Comparison of ENCODE assay signal across 2 cellular contexts in the genomic region with DNA sequence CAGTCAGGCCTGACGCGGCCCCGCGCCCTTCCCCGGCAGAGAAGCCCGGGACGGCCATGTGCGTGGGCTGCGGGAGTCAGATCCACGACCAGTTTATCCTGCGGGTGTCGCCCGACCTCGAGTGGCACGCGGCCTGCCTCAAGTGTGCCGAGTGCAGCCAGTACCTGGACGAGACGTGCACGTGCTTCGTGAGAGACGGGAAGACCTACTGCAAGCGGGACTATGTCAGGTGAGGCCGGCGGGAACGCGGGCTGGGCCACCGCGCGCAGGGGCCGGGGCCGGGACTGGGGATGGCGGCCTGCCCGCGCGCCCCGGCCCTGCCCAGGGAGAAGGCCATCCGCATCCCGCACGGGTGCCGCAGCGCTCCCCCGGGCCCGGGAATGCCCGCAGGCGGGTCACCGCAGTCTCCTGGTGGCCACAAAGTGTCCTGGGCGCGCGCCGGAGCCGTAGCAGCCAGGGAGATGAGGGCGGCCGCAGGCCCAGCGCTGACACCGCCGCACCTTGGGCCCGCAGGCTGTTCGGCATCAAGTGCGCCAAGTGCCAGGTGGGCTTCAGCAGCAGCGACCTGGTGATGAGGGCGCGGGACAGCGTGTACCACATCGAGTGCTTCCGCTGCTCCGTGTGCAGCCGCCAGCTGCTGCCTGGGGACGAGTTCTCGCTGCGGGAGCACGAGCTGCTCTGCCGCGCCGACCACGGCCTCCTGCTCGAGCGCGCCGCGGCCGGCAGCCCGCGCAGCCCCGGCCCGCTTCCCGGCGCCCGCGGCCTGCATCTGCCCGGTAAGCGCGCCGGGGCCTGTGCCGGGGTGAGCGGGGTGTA.
TF ChIP-seq lines count a peak whose summit lies in the region.

No MANE protein-coding gene starts in this region.

TF ChIP-seq in GM12891, 5 proteins besides CTCF, POLR2A, EP300 and RAD21:
- TF ChIP-seq POU2F2 (IDR thresholded peaks at IDR 0.05; ENCODE audit: low read depth, low read length) (no peak), POLR2AphosphoS5 (IDR thresholded peaks at IDR 0.05; ENCODE audit: low read depth, low read length) (no peak), TAF1 (IDR thresholded peaks at IDR 0.05; ENCODE audit: low read depth, low read length) (no peak), PAX5 (IDR thresholded peaks at IDR 0.05; ENCODE audit: insufficient read depth, low read length, severe bottlenecking) (no peak), SPI1 (IDR thresholded peaks at IDR 0.05; ENCODE audit: low read depth, low read length) (no peak)

TF ChIP-seq in H1, 55 proteins besides CTCF, POLR2A, EP300 and RAD21:
- peak; percentile 58 for TF ChIP-seq KDM4A (IDR thresholded peaks at IDR 0.05; ENCODE audit: low read depth, low read length, severe bottlenecking)
- TF ChIP-seq, protein P1, sequence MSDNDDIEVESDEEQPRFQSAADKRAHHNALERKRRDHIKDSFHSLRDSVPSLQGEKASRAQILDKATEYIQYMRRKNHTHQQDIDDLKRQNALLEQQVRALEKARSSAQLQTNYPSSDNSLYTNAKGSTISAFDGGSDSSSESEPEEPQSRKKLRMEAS (IDR thresholded peaks at IDR 0.05), result peak; percentile 98
- TF ChIP-seq EZH2 (IDR thresholded peaks at IDR 0.05; ENCODE audit: low read depth, low read length, severe bottlenecking), result peak; percentile 97
- TF ChIP-seq SUZ12 (IDR thresholded peaks at IDR 0.05; ENCODE audit: low read length), result peak; percentile 99
- TF ChIP-seq, protein P2, sequence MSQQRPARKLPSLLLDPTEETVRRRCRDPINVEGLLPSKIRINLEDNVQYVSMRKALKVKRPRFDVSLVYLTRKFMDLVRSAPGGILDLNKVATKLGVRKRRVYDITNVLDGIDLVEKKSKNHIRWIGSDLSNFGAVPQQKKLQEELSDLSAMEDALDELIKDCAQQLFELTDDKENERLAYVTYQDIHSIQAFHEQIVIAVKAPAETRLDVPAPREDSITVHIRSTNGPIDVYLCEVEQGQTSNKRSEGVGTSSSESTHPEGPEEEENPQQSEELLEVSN (IDR thresholded peaks at IDR 0.05), result peak; percentile 97
- TF ChIP-seq CTBP2 (IDR thresholded peaks at IDR 0.05; ENCODE audit: borderline replicate concordance, insufficient read depth, insufficient read length, low read length), result peak; percentile 86
- peak; percentile 97 for TF ChIP-seq RNF2 (IDR thresholded peaks at IDR 0.05; ENCODE audit: borderline replicate concordance, low read depth, low read length, missing control alignments, poor library complexity, severe bottlenecking)
- no peak for TF ChIP-seq BCL11A (IDR thresholded peaks at IDR 0.05; ENCODE audit: low read depth in 2 of 2, low read length in 2 of 2)
- TF ChIP-seq TEAD4 (IDR thresholded peaks at IDR 0.05; ENCODE audit: low read depth, low read length), result no peak
